ENCODE assay signal across 18 cellular contexts in genomic region chr10:130361351-130362105, GRCh38.
"Had no signal": no experiment of that assay in that cellular context is flagged by ENCODE, and none has a peak within 500 bp of the region (broad histone marks: within the 10 kb centered on the region; RNA-seq: fewer than 3 reads in every experiment).

No MANE protein-coding gene starts in this region.

- H3K9me3 Mint-ChIP-seq: activated T-helper 1 cell treated with anti-CD3 and anti-CD28 coated beads, Interleukin-12 subunit alpha, Interleukin-12 subunit beta, Interleukin-2, Interleukin-4 antibody, amounts not matched to agents 30 ng/mL and 10 ng/mL and 1 ng/mL, durations not matched to agents 14 hours and 24 hours and 36 hours; nephron progenitor cell had no signal

- H3K4me3 ChIP-seq: cardiac muscle cell, skin epidermis, tibial artery had no signal

- H3K27me3 Mint-ChIP-seq: activated CD4-positive, alpha-beta memory T cell treated with anti-CD3 and anti-CD28 coated beads, Interleukin-2, amount 10 ng/mL, durations not matched to agents 7 days and 5 days; activated naive CD8-positive, alpha-beta T cell treated with anti-CD3 and anti-CD28 coated beads, Interleukin-2, amount 10 ng/mL, durations not matched to agents 7 days and 5 days had no signal

- ATAC-seq: stimulated activated effector memory CD8-positive, alpha-beta T cell treated with anti-CD3 and anti-CD28 coated beads, Interleukin-12 subunit alpha, Interleukin-12 subunit beta, amount 100 ng/mL, for 72 hours had no signal

- H3K9me3 ChIP-seq: tibial artery had no signal

- H3K36me3 Mint-ChIP-seq: activated naive CD8-positive, alpha-beta T cell treated with anti-CD3 and anti-CD28 coated beads, Interleukin-2, amount 10 ng/mL, durations not matched to agents 7 days and 5 days; stimulated activated effector memory CD8-positive, alpha-beta T cell treated with anti-CD3 and anti-CD28 coated beads, Interleukin-12 subunit alpha, Interleukin-12 subunit beta, amount 100 ng/mL, for 72 hours had no signal

- H3K4me1 Mint-ChIP-seq: activated CD4-positive, alpha-beta memory T cell treated with anti-CD3 and anti-CD28 coated beads, Interleukin-2, amount 10 ng/mL, durations not matched to agents 7 days and 5 days; activated naive CD8-positive, alpha-beta T cell treated with anti-CD3 and anti-CD28 coated beads, Interleukin-2, amount 10 ng/mL, durations not matched to agents 7 days and 5 days; stimulated activated effector memory CD8-positive, alpha-beta T cell treated with anti-CD3 and anti-CD28 coated beads, Interleukin-12 subunit alpha, Interleukin-12 subunit beta, amount 100 ng/mL, for 72 hours had no signal

- H3K27me3 ChIP-seq: cardiac muscle cell, tibial artery had no signal

- H3K4me3 Mint-ChIP-seq: activated CD4-positive, alpha-beta memory T cell treated with anti-CD3 and anti-CD28 coated beads, Interleukin-2, amount 10 ng/mL, durations not matched to agents 7 days and 5 days; activated naive CD8-positive, alpha-beta T cell treated with anti-CD3 and anti-CD28 coated beads, Interleukin-2, amount 10 ng/mL, durations not matched to agents 7 days and 5 days; activated T-helper 1 cell treated with anti-CD3 and anti-CD28 coated beads, Interleukin-12 subunit alpha, Interleukin-12 subunit beta, Interleukin-2, Interleukin-4 antibody, amounts not matched to agents 30 ng/mL and 10 ng/mL and 1 ng/mL, durations not matched to agents 14 hours and 24 hours and 36 hours; nephron progenitor cell; stimulated activated effector memory CD8-positive, alpha-beta T cell treated with anti-CD3 and anti-CD28 coated beads, Interleukin-12 subunit alpha, Interleukin-12 subunit beta, amount 100 ng/mL, for 72 hours had no signal

- DNase-seq: activated CD4-positive, alpha-beta memory T cell treated with anti-CD3 and anti-CD28 coated beads, Interleukin-2, amount 10 ng/mL, durations not matched to agents 7 days and 5 days; activated CD4-positive, alpha-beta T cell treated with anti-CD3 and anti-CD28 coated beads for 48 hours; activated CD4-positive, CD25-positive, alpha-beta regulatory T cell; activated naive CD8-positive, alpha-beta T cell treated with anti-CD3 and anti-CD28 coated beads, Interleukin-2, amount 10 ng/mL, durations not matched to agents 7 days and 5 days; amygdala; kidney glomerular epithelial cell; occipital lobe; stimulated activated CD4-positive, alpha-beta T cell treated with anti-CD3 and anti-CD28 coated beads, Interleukin-4, amount 100 ng/mL, for 24 hours; substantia nigra; T1000; tibial artery had no signal

- H3K27ac Mint-ChIP-seq: activated CD4-positive, alpha-beta memory T cell treated with anti-CD3 and anti-CD28 coated beads, Interleukin-2, amount 10 ng/mL, durations not matched to agents 7 days and 5 days; activated naive CD8-positive, alpha-beta T cell treated with anti-CD3 and anti-CD28 coated beads, Interleukin-2, amount 10 ng/mL, durations not matched to agents 7 days and 5 days; activated T-helper 1 cell treated with anti-CD3 and anti-CD28 coated beads, Interleukin-12 subunit alpha, Interleukin-12 subunit beta, Interleukin-2, Interleukin-4 antibody, amounts not matched to agents 30 ng/mL and 10 ng/mL and 1 ng/mL, durations not matched to agents 14 hours and 24 hours and 36 hours; nephron progenitor cell; progenitor cell of endocrine pancreas; stimulated activated effector memory CD8-positive, alpha-beta T cell treated with anti-CD3 and anti-CD28 coated beads, Interleukin-12 subunit alpha, Interleukin-12 subunit beta, amount 100 ng/mL, for 72 hours had no signal

- H3K36me3 ChIP-seq: cardiac muscle cell, tibial artery had no signal

- H3K27ac ChIP-seq: cardiac muscle cell, epithelial cell of prostate, skin epidermis, tibial artery had no signal
